10 cellular contexts compared by ENCODE assay signal in the genomic region with DNA sequence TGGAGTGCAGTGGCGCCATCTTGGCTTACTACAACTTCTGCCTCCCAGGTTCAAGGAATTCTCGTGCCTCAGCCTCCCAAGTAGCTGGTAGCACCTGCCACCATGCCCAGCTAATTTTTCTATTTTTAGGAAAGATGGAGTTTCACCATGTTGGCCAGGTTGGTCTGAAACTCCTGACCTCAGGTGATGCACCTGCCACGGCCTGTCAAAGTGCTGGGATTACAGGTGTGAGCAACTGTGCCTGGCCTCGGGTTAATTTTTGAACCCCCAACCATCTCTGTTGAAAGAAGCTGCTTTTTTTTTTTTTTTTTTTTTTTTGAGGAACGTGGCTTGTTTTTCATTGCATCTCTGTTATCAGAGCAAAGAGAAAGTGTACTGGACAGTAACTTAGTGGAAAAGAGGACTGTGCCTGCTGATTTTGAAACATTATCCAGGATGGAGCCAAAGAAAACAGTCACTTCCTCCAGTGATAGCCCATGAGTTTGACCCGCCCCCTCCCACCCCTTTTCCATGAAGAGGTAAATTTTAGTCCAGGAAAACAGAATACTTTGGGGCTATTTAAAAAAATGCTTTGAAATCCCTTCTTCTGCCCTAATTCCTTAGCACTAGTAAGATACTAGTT. TPM values are rescaled to one million over a fixed set of nuclear protein-coding genes. Genes with fewer than 3 reads are reported as not detected.
A peak's percentile ranks its signal among the peaks of the same experiment; 100 is the strongest.
DNase-seq lines count a peak whose midpoint lies in the region; ATAC-seq and TF ChIP-seq lines count a peak whose summit lies in the region.
"Had no signal": no experiment of that assay in that cellular context is flagged by ENCODE, and none has a peak within 500 bp of the region (broad histone marks: within the 10 kb centered on the region; RNA-seq: fewer than 3 reads in every experiment).

No MANE protein-coding gene starts in this region.

- intact Hi-C loops in PC-9 (cut with micrococcal nuclease; ENCODE audit: unreplicated experiment) = no loop called here

- TF ChIP-seq EP300 in gastroesophageal sphincter (IDR thresholded peaks at IDR 0.05) = no peak

- H3K79me2 ChIP-seq in PC-9 (ENCODE audit: low read depth) = no peaks in the 10 kb centered on the region

- peak; percentile 65 for ATAC-seq in gastroesophageal sphincter
- no peak for ATAC-seq in HG02571 (IDR thresholded peaks at IDR 0.05; ENCODE audit: unreplicated experiment)

- TF ChIP-seq CTCF in gastroesophageal sphincter (IDR thresholded peaks at IDR 0.05) (no peak), progenitor cell of endocrine pancreas (IDR thresholded peaks at IDR 0.05; ENCODE audit: unreplicated experiment) (no peak), PC-9 (conservative IDR thresholded peaks at IDR 0.05) (no peak)

- H3K27ac ChIP-seq in angular gyrus (ENCODE audit: low read depth, low read length) (peak overlapping the region; percentile 11), gastroesophageal sphincter (peak overlapping the region; percentile 95 to 97 (median 95)), PC-9 (no peak overlapping the region)

- no TSS peak for BruUV-seq in PC-9 (replicated peaks; lab: Mats Ljungman, UMichigan)

- 49 to 90% methylated on average over 2 to 6 of the region's 6 CpGs for WGBS in gastroesophageal sphincter (ENCODE audit: low coverage in 1 of 2), 2 donors

- H3K27me3 ChIP-seq in gastroesophageal sphincter = no peaks in the 10 kb centered on the region
- no peaks in the 10 kb centered on the region for H3K27me3 ChIP-seq in PC-9 (ENCODE audit: insufficient read depth, low read depth)

- no peaks in the 10 kb centered on the region for H3K9me2 ChIP-seq in PC-9 (ENCODE audit: insufficient read depth)

- POLR2A ChIA-PET in PC-9 (lab: Charles Lee; ENCODE audit: unreplicated experiment) = no interaction called here

- no peaks in the 10 kb centered on the region; the same call in 1 of the 2 replicates for H3F3A ChIP-seq in PC-9 (ENCODE audit: insufficient read depth, low read depth)

- H2AFZ ChIP-seq in PC-9 = no peak overlapping the region

- H3K9me3 Mint-ChIP-seq in progenitor cell of endocrine pancreas (ENCODE audit: low read depth) = no peaks in the 10 kb centered on the region
- H3K9me3 Mint-ChIP-seq: endodermal cell had no signal

- H3K36me3 ChIP-seq in gastroesophageal sphincter (no peaks in the 10 kb centered on the region), PC-9 (ENCODE audit: low read depth) (no peaks in the 10 kb centered on the region)

- H3K4me3 ChIP-seq in gastroesophageal sphincter = peak overlapping the region in 1 of 2 donors; percentile 14
- no peak overlapping the region for H3K4me3 ChIP-seq in PC-9

- peaks cover 3% of the 10 kb centered on the region for H3K36me3 Mint-ChIP-seq in progenitor cell of endocrine pancreas (ENCODE audit: insufficient read depth)

- H3K4me1 ChIP-seq in gastroesophageal sphincter = peaks cover 48 to 100% (median 79%) of the 10 kb centered on the region in 3 donors
- H3K4me1 ChIP-seq in PC-9 (replicated peaks; ENCODE audit: insufficient read depth) = peaks cover 21% of the 10 kb centered on the region

- no peak overlapping the region for H3K4me3 Mint-ChIP-seq in progenitor cell of endocrine pancreas (ENCODE audit: low read depth)
- H3K4me3 Mint-ChIP-seq: endodermal cell had no signal

- CTCF ChIA-PET in PC-9 (lab: Charles Lee) = interaction anchor here (0.6 kb wide), 1 partner anchor 862 kb away, joined by 3 read pairs; no protein-coding TSS in a partner anchor

- H4K20me1 ChIP-seq in PC-9 (ENCODE audit: insufficient read depth) = no peaks in the 10 kb centered on the region; the same call in 1 of the 2 replicates

- no peaks in the 10 kb centered on the region for H3K27me3 Mint-ChIP-seq in progenitor cell of endocrine pancreas

- TF ChIP-seq POLR2A in gastroesophageal sphincter (IDR thresholded peaks at IDR 0.05) = no peak

- no peaks in the 10 kb centered on the region for H3K9me3 ChIP-seq in gastroesophageal sphincter
- H3K9me3 ChIP-seq in PC-9 (ENCODE audit: insufficient read depth, low read depth) = no peaks in the 10 kb centered on the region

- H3K4me2 ChIP-seq in PC-9 = no peak overlapping the region

- DNase-seq in Daoy (ENCODE audit: low read depth) (peak; percentile 37), progenitor cell of endocrine pancreas (ENCODE audit: low spot score, unreplicated experiment) (no peak), PC-9 (no peak), H4 (ENCODE audit: low spot score) (no peak), NCI-H2107 (lab: John Stamatoyannopoulos, UW) (no peak)
- DNase-seq: endodermal cell, NCI-H1105 had no signal

- peaks cover 33% of the 10 kb centered on the region for H3K4me1 Mint-ChIP-seq in progenitor cell of endocrine pancreas (ENCODE audit: low read depth)

- peak overlapping the region; percentile 38 for H3K27ac Mint-ChIP-seq in progenitor cell of endocrine pancreas
- H3K27ac Mint-ChIP-seq: endodermal cell had no signal

RNA-seq across cellular contexts. Expression of gene WBP1L, which starts 38.3 kb away (rescaled TPM):
- 6.8 and 10.9 TPM in 2 replicates for total RNA-seq in Daoy (2014; rRNA removed; shearing (Covaris generic))
- total RNA-seq in gastroesophageal sphincter (100 to 1,000 TPM; 125 to 142 (median 132) TPM), progenitor cell of endocrine pancreas (29.9 and 30.7 TPM in 2 replicates), PC-9 (2021) (16.2 and 19.7 TPM in 2 replicates)
- 15.7 and 22.8 TPM in 2 replicates for total RNA-seq in H4 (2014; rRNA removed; shearing (Covaris generic))

RNA-seq across cellular contexts. Expression of gene CYP17A1, which starts 55.2 kb away (rescaled TPM):
- total RNA-seq in Daoy (2014; rRNA removed; shearing (Covaris generic)) = not detected in 2 replicates
- total RNA-seq in gastroesophageal sphincter (not detected), progenitor cell of endocrine pancreas (not detected in 2 replicates), PC-9 (2021) (not detected in 2 replicates)
- not detected in 2 replicates for total RNA-seq in H4 (2014; rRNA removed; shearing (Covaris generic))
- total RNA-seq: endodermal cell had no signal
